Comparison of ENCODE assay signal across 12 cellular contexts in the genomic region with DNA sequence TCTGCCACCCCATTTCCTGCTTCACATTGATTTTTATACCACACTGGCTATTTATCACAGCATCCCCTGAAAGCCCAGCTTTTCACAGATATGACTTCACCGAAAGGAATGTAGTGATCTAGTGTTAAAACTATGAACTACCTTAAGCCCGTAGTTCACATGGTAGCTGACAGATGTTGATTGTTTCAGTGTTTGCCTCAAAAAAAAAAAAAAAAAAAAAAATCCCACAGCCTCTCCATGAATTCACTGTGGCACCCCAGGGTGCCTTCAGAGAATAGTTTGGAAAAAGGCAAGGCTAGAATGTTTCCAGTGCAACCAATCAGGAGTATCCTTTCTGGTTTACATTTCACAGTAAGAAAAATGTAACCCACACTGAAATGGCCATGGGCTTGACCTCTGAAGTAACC. TPM values are rescaled to one million over a fixed set of nuclear protein-coding genes. Genes with fewer than 3 reads are reported as not detected.
A peak's percentile ranks its signal among the peaks of the same experiment; 100 is the strongest.
DNase-seq lines count a peak whose midpoint lies in the region; ATAC-seq and TF ChIP-seq lines count a peak whose summit lies in the region.
"Had no signal": no experiment of that assay in that cellular context is flagged by ENCODE, and none has a peak within 500 bp of the region (broad histone marks: within the 10 kb centered on the region; RNA-seq: fewer than 3 reads in every experiment).

No MANE protein-coding gene starts in this region.

- BruUV-seq in HCT116 (replicated peaks; lab: Mats Ljungman, UMichigan) = no TSS peak

- TF ChIP-seq RAD21 in HCT116 (IDR thresholded peaks at IDR 0.05; ENCODE audit: low read depth) = no peak
- TF ChIP-seq RAD21 in SK-N-SH (IDR thresholded peaks at IDR 0.05; ENCODE audit: low read length) = no peak

- no peaks in the 10 kb centered on the region for H3K79me2 ChIP-seq in HCT116 (ENCODE audit: insufficient read depth, low read length)
- H3K79me2 ChIP-seq in SK-N-SH (ENCODE audit: insufficient read depth) = peaks cover 74% of the 10 kb centered on the region

- H2AFZ ChIP-seq in HCT116 (ENCODE audit: low read depth, low read length, poor library complexity, severe bottlenecking) (no peak overlapping the region), SK-N-SH (ENCODE audit: low read depth) (no peak overlapping the region)

- H3K9me3 ChIP-seq in HCT116 (ENCODE audit: control insufficient read depth in 1 of 2, insufficient read depth in 1 of 2, low read depth in 1 of 2, low read length in 2 of 2) (no peaks in the 10 kb centered on the region), SK-N-SH (no peaks in the 10 kb centered on the region)

- H4K20me1 ChIP-seq in HCT116 (ENCODE audit: insufficient read depth) (no peaks in the 10 kb centered on the region), SK-N-SH (ENCODE audit: insufficient read depth) (no peaks in the 10 kb centered on the region)

- peak; percentile 81 for DNase-seq in HCT116 (ENCODE audit: low read depth, low spot score)
- DNase-seq in SK-N-SH = no peak
- peak; percentile 12 for DNase-seq in fibroblast of the conjunctiva (ENCODE audit: low read depth)
- peak; percentile 88 for DNase-seq in retinal pigment epithelial cell (ENCODE audit: low read depth)
- DNase-seq in T-helper 1 cell = no peak
- DNase-seq in amygdala (lab: John Stamatoyannopoulos, UW) = no peak
- DNase-seq: activated CD8-positive, alpha-beta T cell treated with anti-CD3 and anti-CD28 coated beads, Interleukin-2, amount 10 ng/mL, durations not matched to agents 7 days and 5 days; NCI-H2029 treated with DMSO at 0.1 percent for 48 hours; retina had no signal

- H3K27me3 ChIP-seq in HCT116 (ENCODE audit: insufficient read depth, low read length) (no peaks in the 10 kb centered on the region), SK-N-SH (ENCODE audit: insufficient read depth) (no peaks in the 10 kb centered on the region)
- H3K27me3 ChIP-seq: cardiac muscle cell had no signal

- TF ChIP-seq EP300 in SK-N-SH (IDR thresholded peaks at IDR 0.05; ENCODE audit: borderline replicate concordance in 1 of 2, low read depth in 1 of 2, low read length in 1 of 2) = peak in 1 of 2 experiments; percentile 79; a peak in 2 of 4 replicates

- H3K4me3 ChIP-seq in HCT116 (replicated peaks in 1 of 2; ENCODE audit: low read depth in 1 of 2, low read length in 2 of 2) = peak overlapping the region in 1 of 2 experiments; percentile 25; a peak in 1 of 4 replicates
- no peak overlapping the region for H3K4me3 ChIP-seq in SK-N-SH (ENCODE audit: low read depth in 2 of 2, low read length in 1 of 2)
- H3K4me3 ChIP-seq in retinal pigment epithelial cell (ENCODE audit: low read length) = no peak overlapping the region
- H3K4me3 ChIP-seq: cardiac muscle cell had no signal

- RAD21 ChIA-PET in HCT116 (lab: Charles Lee; ENCODE audit: low non-redundant PET in 1 of 2, low total read pairs in 2 of 2, uncharacterized antibody in 2 of 2, unreplicated experiment in 2 of 2) = interaction anchor here in 1 of 2 experiments (0.6 kb wide), 1 partner anchor 185 kb away, joined by 3 read pairs; no protein-coding TSS in a partner anchor

- POLR2A ChIA-PET in HCT116 (lab: Charles Lee) (no interaction called here), SK-N-SH (lab: Yijun Ruan, JAX) (no interaction called here)

- peak; percentile 96 for ATAC-seq in HCT116
- ATAC-seq in GM19351 (IDR thresholded peaks at IDR 0.05; ENCODE audit: unreplicated experiment) = no peak
- no peak for ATAC-seq in HG02759 (IDR thresholded peaks at IDR 0.05; ENCODE audit: unreplicated experiment)
- ATAC-seq: activated CD8-positive, alpha-beta T cell treated with anti-CD3 and anti-CD28 coated beads, Interleukin-2, amount 10 ng/mL, durations not matched to agents 7 days and 5 days had no signal

- no peak for TF ChIP-seq POLR2A in HCT116 (IDR thresholded peaks at IDR 0.05; ENCODE audit: borderline replicate concordance, extremely low read depth, insufficient read depth, insufficient read length)

- H3K36me3 ChIP-seq in HCT116 (ENCODE audit: control insufficient read depth in 1 of 2, insufficient read depth in 2 of 2, low read length in 2 of 2) (no peaks in the 10 kb centered on the region), SK-N-SH (replicated peaks in 1 of 2; ENCODE audit: control insufficient read depth in 1 of 2, insufficient read depth in 2 of 2, low read length in 1 of 2) (no peaks in the 10 kb centered on the region)
- H3K36me3 ChIP-seq: cardiac muscle cell had no signal

- peak overlapping the region; percentile 42; the same call in 1 of the 2 replicates for H3K27ac ChIP-seq in HCT116 (ENCODE audit: low read depth, low read length)
- H3K27ac ChIP-seq in SK-N-SH (ENCODE audit: low read depth in 2 of 2, low read length in 1 of 2) = peak overlapping the region in 1 of 2 experiments; percentile 88; a peak in 2 of 4 replicates
- H3K27ac ChIP-seq: cardiac muscle cell had no signal

- H3K4me1 ChIP-seq in HCT116 (ENCODE audit: control insufficient read depth in 1 of 2, insufficient read depth in 2 of 2, low read length in 2 of 2) = peaks cover 18 to 33% of the 10 kb centered on the region in 2 experiments
- H3K4me1 ChIP-seq in SK-N-SH (ENCODE audit: control insufficient read depth in 1 of 2, insufficient read depth in 2 of 2, low read depth in 1 of 2, low read length in 1 of 2) = peaks cover 0 to 18% of the 10 kb centered on the region in 2 experiments; a peak in 2 of 4 replicates

- no peak for TF ChIP-seq CTCF in HCT116 (IDR thresholded peaks at IDR 0.05 in 2 of 3, conservative IDR thresholded peaks at IDR 0.05 in 1 of 3; ENCODE audit: borderline replicate concordance in 1 of 3, insufficient read depth in 1 of 3, low read depth in 2 of 3, low read length in 2 of 3)
- no peak for TF ChIP-seq CTCF in SK-N-SH (IDR thresholded peaks at IDR 0.05)
- TF ChIP-seq CTCF in retinal pigment epithelial cell (conservative IDR thresholded peaks at IDR 0.05; ENCODE audit: low read depth, low read length) = no peak

- 14% methylated on average over 2 of the region's 2 CpGs for WGBS in SK-N-SH (ENCODE audit: low lambda C conversion rate)

- peaks cover 22% of the 10 kb centered on the region for H3F3A ChIP-seq in SK-N-SH (replicated peaks; ENCODE audit: insufficient read depth)

- intact Hi-C loops in HCT116 (cut with micrococcal nuclease) = no loop called here

- peak overlapping the region; percentile 62 for H3K4me2 ChIP-seq in HCT116 (ENCODE audit: low read length)
- peak overlapping the region; percentile 35; the same call in 1 of the 2 replicates for H3K4me2 ChIP-seq in SK-N-SH

- H3K9me2 ChIP-seq in HCT116 (ENCODE audit: insufficient read depth) (no peaks in the 10 kb centered on the region), SK-N-SH (no peaks in the 10 kb centered on the region)

- CTCF ChIA-PET in HCT116 (lab: Charles Lee) (no interaction called here), SK-N-SH (lab: Yijun Ruan, JAX) (interaction anchor here (0.6 kb wide), 1 partner anchor 540 kb away, joined by 3 read pairs; no protein-coding TSS in a partner anchor)

- H3K9ac ChIP-seq in HCT116 (ENCODE audit: low read length) = peak overlapping the region; percentile 29
- H3K9ac ChIP-seq in SK-N-SH = peak overlapping the region; percentile 54

TF ChIP-seq in HCT116, 20 proteins besides CTCF, POLR2A, EP300 and RAD21 (continues in another document):
- TF ChIP-seq POLR2AphosphoS5 (IDR thresholded peaks at IDR 0.05; ENCODE audit: low read depth, low read length) (no peak), TCF7L2 (IDR thresholded peaks at IDR 0.05; ENCODE audit: borderline replicate concordance, extremely low read depth, insufficient read depth, insufficient read length) (no peak), ZFX (IDR thresholded peaks at IDR 0.05) (no peak), YY1 (IDR thresholded peaks at IDR 0.05; ENCODE audit: extremely low read depth, insufficient replicate concordance, low read depth, low read length) (no peak), FOSL1 (IDR thresholded peaks at IDR 0.05; ENCODE audit: low read depth) (peak; percentile 82), ELF1 (IDR thresholded peaks at IDR 0.05; ENCODE audit: borderline replicate concordance, low read depth) (no peak), CBX3 (IDR thresholded peaks at IDR 0.05; ENCODE audit: low read depth) (peak; percentile 13; the same call in 1 of the 2 replicates), EZH2phosphoT487 (IDR thresholded peaks at IDR 0.05; ENCODE audit: borderline replicate concordance) (no peak), SP1 (IDR thresholded peaks at IDR 0.05; ENCODE audit: low read depth) (peak; percentile 60), JUND (IDR thresholded peaks at IDR 0.05) (peak; percentile 77), SIN3A (IDR thresholded peaks at IDR 0.05; ENCODE audit: low read depth) (0 out of 2 replicates have a peak, but pooled peaks have one; percentile 46)
- TF ChIP-seq, protein P1, sequence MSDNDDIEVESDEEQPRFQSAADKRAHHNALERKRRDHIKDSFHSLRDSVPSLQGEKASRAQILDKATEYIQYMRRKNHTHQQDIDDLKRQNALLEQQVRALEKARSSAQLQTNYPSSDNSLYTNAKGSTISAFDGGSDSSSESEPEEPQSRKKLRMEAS (IDR thresholded peaks at IDR 0.05) = 0 out of 2 replicates have a peak, but pooled peaks have one; percentile 29

TF ChIP-seq in SK-N-SH, 30 proteins besides CTCF, POLR2A, EP300 and RAD21 (continues in another document):
- TF ChIP-seq FOSL2 (IDR thresholded peaks at IDR 0.05; ENCODE audit: borderline replicate concordance, low read depth) (peak; percentile 83; the same call in 1 of the 2 replicates), FOXJ3 (CRISPR knock-in tag; IDR thresholded peaks at IDR 0.05) (no peak), POLR2AphosphoS5 (IDR thresholded peaks at IDR 0.05; ENCODE audit: low read depth, low read length) (peak; percentile 36; the same call in 1 of the 2 replicates), MXI1 (IDR thresholded peaks at IDR 0.05; ENCODE audit: low read depth, low read length) (no peak), CHD2 (IDR thresholded peaks at IDR 0.05; ENCODE audit: low read length, partially characterized antibody) (no peak), SMC3 (IDR thresholded peaks at IDR 0.05; ENCODE audit: low read depth, low read length) (no peak)
- TF ChIP-seq, protein P2, sequence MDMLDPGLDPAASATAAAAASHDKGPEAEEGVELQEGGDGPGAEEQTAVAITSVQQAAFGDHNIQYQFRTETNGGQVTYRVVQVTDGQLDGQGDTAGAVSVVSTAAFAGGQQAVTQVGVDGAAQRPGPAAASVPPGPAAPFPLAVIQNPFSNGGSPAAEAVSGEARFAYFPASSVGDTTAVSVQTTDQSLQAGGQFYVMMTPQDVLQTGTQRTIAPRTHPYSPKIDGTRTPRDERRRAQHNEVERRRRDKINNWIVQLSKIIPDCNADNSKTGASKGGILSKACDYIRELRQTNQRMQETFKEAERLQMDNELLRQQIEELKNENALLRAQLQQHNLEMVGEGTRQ (IDR thresholded peaks at IDR 0.05; ENCODE audit: borderline replicate concordance, low read depth, low read length) = no peak

RNA-seq across cellular contexts. Expression of gene GLIS3, which starts 37.1 kb away (rescaled TPM):
- total RNA-seq in HCT116 (2021; ENCODE audit: unreplicated experiment) = 3.7 TPM
- 0.74 and 1.7 TPM in 2 replicates for polyA plus RNA-seq in HCT116 (2012)
- polyA plus RNA-seq in SK-N-SH (2012; rRNA removed) = 4.7 and 5.1 TPM in 2 replicates
- polyA plus RNA-seq in SK-N-SH (2012; cell fraction: cytosol; rRNA removed) = 4.2 and 5.3 TPM in 2 replicates
- polyA plus RNA-seq in SK-N-SH (2012; cell fraction: nucleus; rRNA removed) = 8.2 and 10.9 TPM in 2 replicates

Comparison
In these comparisons a context has a peak if more than half of its experiments do, and no peak if none do; other contexts are left out.
1. DNase-seq: peak in HCT116 (single experiment), fibroblast of the conjunctiva (single experiment) and retinal pigment epithelial cell (single experiment); none in SK-N-SH (single experiment), T-helper 1 cell (0 of 5) and amygdala (0 of 56).